In genomic region chr2:46818141-46818552, GRCh38 we compare ENCODE assay signal across 15 cellular contexts.
DNase-seq lines count a peak whose midpoint lies in the region; TF ChIP-seq lines count a peak whose summit lies in the region.
"Had no signal": no experiment of that assay in that cellular context is flagged by ENCODE, and none has a peak within 500 bp of the region (broad histone marks: within the 10 kb centered on the region; RNA-seq: fewer than 3 reads in every experiment).

No MANE protein-coding gene starts in this region.

- TF ChIP-seq CTCF in colonic mucosa (IDR thresholded peaks at IDR 0.05) (no peak), right atrium auricular region (IDR thresholded peaks at IDR 0.05) (no peak), uterus (IDR thresholded peaks at IDR 0.05) (no peak), Caco-2 (IDR thresholded peaks at IDR 0.05; ENCODE audit: insufficient read depth in 1 of 2, low read depth in 1 of 2, low read length in 1 of 2, severe bottlenecking in 1 of 2, unreplicated experiment in 1 of 2) (no peak)

- no peaks in the 10 kb centered on the region for H3K4me1 ChIP-seq in colonic mucosa
- peaks cover 0 to 75% of the 10 kb centered on the region in 2 donors for H3K4me1 ChIP-seq in right atrium auricular region
- H3K4me1 ChIP-seq in uterus, result peaks cover 19 to 27% of the 10 kb centered on the region in 2 donors
- H3K4me1 ChIP-seq in Caco-2, result no peaks in the 10 kb centered on the region

- H3K36me3 ChIP-seq in colonic mucosa (no peaks in the 10 kb centered on the region), right atrium auricular region (no peaks in the 10 kb centered on the region), uterus (no peaks in the 10 kb centered on the region), Caco-2 (ENCODE audit: control insufficient read depth, insufficient read depth, low read length) (no peaks in the 10 kb centered on the region)

- no peaks in the 10 kb centered on the region for H3K36me3 Mint-ChIP-seq in Caco-2 (ENCODE audit: insufficient read depth, unreplicated experiment)
- H3K36me3 Mint-ChIP-seq: CD14-positive monocyte had no signal

- H3K27me3 ChIP-seq in colonic mucosa, result no peaks in the 10 kb centered on the region
- no peaks in the 10 kb centered on the region for H3K27me3 ChIP-seq in right atrium auricular region
- H3K27me3 ChIP-seq in uterus, result no peaks in the 10 kb centered on the region
- no peaks in the 10 kb centered on the region for H3K27me3 ChIP-seq in Caco-2 (replicated peaks; ENCODE audit: control insufficient read depth, insufficient read depth, low read length)
- H3K27me3 ChIP-seq: hepatocyte had no signal

- DNase-seq in colonic mucosa (peak; percentile 43), right atrium auricular region (ENCODE audit: low spot score) (peak; percentile 94), posterior vena cava (ENCODE audit: low spot score) (peak; percentile 94), uterus (peak; percentile 80 to 86), NCI-H2227 (lab: John Stamatoyannopoulos, UW; ENCODE audit: unreplicated experiment) (no peak), Caco-2 (no peak), NCI-H146 treated with DMSO at 0.1 percent for 48 hours (lab: John Stamatoyannopoulos, UW; ENCODE audit: unreplicated experiment) (no peak)
- DNase-seq: activated gamma-delta T cell treated with Interleukin-2 at 50 U/mL for 16 hours, mesendoderm, NCI-H187, NCI-H526, occipital lobe, SW 1271 had no signal

- no peaks in the 10 kb centered on the region for H3K4me1 Mint-ChIP-seq in Caco-2 (ENCODE audit: low read depth, unreplicated experiment)

- no peaks in the 10 kb centered on the region for H3K27me3 Mint-ChIP-seq in Caco-2 (ENCODE audit: insufficient read depth, unreplicated experiment)

- no peak overlapping the region for H3K4me3 Mint-ChIP-seq in Caco-2 (ENCODE audit: unreplicated experiment)
- H3K4me3 Mint-ChIP-seq: CD14-positive monocyte had no signal

- no peak overlapping the region for H3K4me3 ChIP-seq in colonic mucosa
- H3K4me3 ChIP-seq in right atrium auricular region, result no peak overlapping the region
- no peak overlapping the region for H3K4me3 ChIP-seq in uterus
- no peak overlapping the region for H3K4me3 ChIP-seq in Caco-2 (ENCODE audit: low read depth, low read length)
- H3K4me3 ChIP-seq: hepatocyte had no signal

- TF ChIP-seq POLR2A in uterus (IDR thresholded peaks at IDR 0.05), result no peak

- no peak overlapping the region for H3K27ac Mint-ChIP-seq in Caco-2 (ENCODE audit: unreplicated experiment)

- POLR2A ChIA-PET in Caco-2 (lab: Charles Lee), result no interaction called here

- H3K9me3 ChIP-seq in colonic mucosa, result no peaks in the 10 kb centered on the region
- no peaks in the 10 kb centered on the region for H3K9me3 ChIP-seq in right atrium auricular region
- no peaks in the 10 kb centered on the region for H3K9me3 ChIP-seq in uterus
- no peaks in the 10 kb centered on the region for H3K9me3 ChIP-seq in Caco-2

- no peak overlapping the region for H3K9ac ChIP-seq in colonic mucosa (ENCODE audit: low read depth in 2 of 2, low read length in 2 of 2)

- intact Hi-C loops in colonic mucosa (cut with DNase I), result no loop called here
- intact Hi-C loops in posterior vena cava (cut with DNase I), result no loop called here
- intact Hi-C loops in uterus (cut with DNase I; ENCODE audit: low total_unique reads), result no loop called here
- intact Hi-C loops in Caco-2 (cut with micrococcal nuclease; ENCODE audit: unreplicated experiment), result no loop called here

- H3K27ac ChIP-seq in colonic mucosa (no peak overlapping the region), right atrium auricular region (peak overlapping the region; percentile 86 to 98), uterus (peak overlapping the region; percentile 32 to 60)
- H3K27ac ChIP-seq: hepatocyte had no signal

- no TSS peak for BruUV-seq in Caco-2 (replicated peaks; lab: Mats Ljungman, UMichigan)

- CTCF ChIA-PET in Caco-2 (lab: Charles Lee), result no interaction called here

- H3K9me3 Mint-ChIP-seq in Caco-2 (ENCODE audit: unreplicated experiment), result no peaks in the 10 kb centered on the region

Comparison
In these comparisons a context has a peak if more than half of its experiments do, and no peak if none do; other contexts are left out.
1. DNase-seq: peak in colonic mucosa (single experiment), right atrium auricular region (single experiment), posterior vena cava (single experiment) and uterus (2 of 2); none in NCI-H2227 (single experiment), Caco-2 (0 of 2) and NCI-H146 treated with DMSO at 0.1 percent for 48 hours (single experiment).